23 cellular contexts compared by ENCODE assay signal in the genomic region with DNA sequence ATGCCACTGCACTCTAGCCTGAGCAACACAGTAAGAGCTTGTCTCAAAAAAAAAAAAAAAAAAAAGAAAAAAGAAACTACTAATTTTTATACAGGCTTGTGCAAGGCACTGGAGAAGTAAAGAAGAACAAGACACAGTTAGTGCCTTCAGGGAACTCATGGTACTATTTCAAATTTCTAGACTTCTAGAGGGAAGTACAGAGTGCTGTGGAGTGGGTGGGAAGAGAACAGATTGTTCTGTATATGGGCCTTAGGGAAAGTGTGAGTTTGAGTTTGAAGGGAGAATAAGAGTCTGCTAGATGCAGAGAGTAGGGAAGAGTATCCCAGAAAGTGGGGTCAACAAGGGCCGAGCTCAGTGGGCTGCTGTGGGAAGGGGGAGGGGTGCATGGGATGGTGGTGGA.
DNase-seq lines count a peak whose midpoint lies in the region; ATAC-seq and TF ChIP-seq lines count a peak whose summit lies in the region.
"Had no signal": no experiment of that assay in that cellular context is flagged by ENCODE, and none has a peak within 500 bp of the region (broad histone marks: within the 10 kb centered on the region; RNA-seq: fewer than 3 reads in every experiment).

No MANE protein-coding gene starts in this region.

- no peaks in the 10 kb centered on the region for H3K79me2 ChIP-seq in SK-N-SH (ENCODE audit: insufficient read depth)

- H3K27ac ChIP-seq in lower lobe of right lung (no peak overlapping the region), upper lobe of left lung (no peak overlapping the region), spleen (no peak overlapping the region), SK-N-SH (ENCODE audit: low read depth in 2 of 2, low read length in 1 of 2) (no peak overlapping the region)
- H3K27ac ChIP-seq: 22Rv1; A549; BLaER1 treated with 17β-estradiol and CSF1 and Interleukin-3, amounts not matched to agents 10 nM and 100 nM; C4-2B had no signal

- 87 to 89% methylated on average over 1 of the region's 1 CpG for WGBS in upper lobe of left lung, 2 donors
- 80 to 90% (median 82%) methylated on average over 1 of the region's 1 CpG for WGBS in spleen, 5 donors
- WGBS in SK-N-SH (ENCODE audit: low lambda C conversion rate) = 83% methylated on average over 1 of the region's 1 CpG

- TF ChIP-seq CTCF in lower lobe of right lung (IDR thresholded peaks at IDR 0.05) (no peak), upper lobe of left lung (IDR thresholded peaks at IDR 0.05) (no peak), spleen (IDR thresholded peaks at IDR 0.05 in 8 of 11, conservative IDR thresholded peaks at IDR 0.05 in 3 of 11) (no peak), SK-N-SH (IDR thresholded peaks at IDR 0.05) (no peak)

- no peak overlapping the region for H3K9ac ChIP-seq in SK-N-SH
- H3K9ac ChIP-seq: BLaER1 treated with 17β-estradiol and CSF1 and Interleukin-3, amounts not matched to agents 10 nM and 100 nM had no signal

- TF ChIP-seq EP300 in upper lobe of left lung (IDR thresholded peaks at IDR 0.05) = no peak
- no peak for TF ChIP-seq EP300 in SK-N-SH (IDR thresholded peaks at IDR 0.05; ENCODE audit: borderline replicate concordance in 1 of 2, low read depth in 1 of 2, low read length in 1 of 2)

- no peak overlapping the region for H2AFZ ChIP-seq in SK-N-SH (ENCODE audit: low read depth)

- H3F3A ChIP-seq in SK-N-SH (replicated peaks; ENCODE audit: insufficient read depth) = no peaks in the 10 kb centered on the region

- POLR2A ChIA-PET in SK-N-SH (lab: Yijun Ruan, JAX) = no interaction called here

- H3K4me3 ChIP-seq in lower lobe of right lung = no peak overlapping the region
- no peak overlapping the region for H3K4me3 ChIP-seq in upper lobe of left lung
- H3K4me3 ChIP-seq in spleen = no peak overlapping the region
- no peak overlapping the region for H3K4me3 ChIP-seq in SK-N-SH (ENCODE audit: low read depth in 2 of 2, low read length in 1 of 2)
- H3K4me3 ChIP-seq: A549; BLaER1 treated with 17β-estradiol and CSF1 and Interleukin-3, amounts not matched to agents 10 nM and 100 nM; GM12878 had no signal

- peak; percentile 66 to 70 for ATAC-seq in lower lobe of right lung
- ATAC-seq in upper lobe of left lung (ENCODE audit: low FRiP score in 2 of 2) = peak; percentile 26 to 31
- no peak for ATAC-seq in HG03469 (IDR thresholded peaks at IDR 0.05; ENCODE audit: unreplicated experiment)
- ATAC-seq: A549, GM12878 had no signal

- no peaks in the 10 kb centered on the region for H3K9me3 ChIP-seq in lower lobe of right lung
- H3K9me3 ChIP-seq in upper lobe of left lung = no peaks in the 10 kb centered on the region
- H3K9me3 ChIP-seq in spleen = no peaks in the 10 kb centered on the region
- no peaks in the 10 kb centered on the region for H3K9me3 ChIP-seq in SK-N-SH
- H3K9me3 ChIP-seq: A549; BLaER1 treated with 17β-estradiol and CSF1 and Interleukin-3, amounts not matched to agents 10 nM and 100 nM had no signal

- H3K36me3 ChIP-seq in lower lobe of right lung (no peaks in the 10 kb centered on the region), upper lobe of left lung (no peaks in the 10 kb centered on the region), spleen (no peaks in the 10 kb centered on the region), SK-N-SH (replicated peaks in 1 of 2; ENCODE audit: control insufficient read depth in 1 of 2, insufficient read depth in 2 of 2, low read length in 1 of 2) (no peaks in the 10 kb centered on the region)
- H3K36me3 ChIP-seq: BLaER1 treated with 17β-estradiol and CSF1 and Interleukin-3, amounts not matched to agents 10 nM and 100 nM had no signal

- H3K4me1 ChIP-seq in lower lobe of right lung (no peaks in the 10 kb centered on the region), upper lobe of left lung (no peaks in the 10 kb centered on the region), spleen (no peaks in the 10 kb centered on the region), SK-N-SH (ENCODE audit: control insufficient read depth in 1 of 2, insufficient read depth in 2 of 2, low read depth in 1 of 2, low read length in 1 of 2) (no peaks in the 10 kb centered on the region)
- H3K4me1 ChIP-seq: A549; BLaER1 treated with 17β-estradiol and CSF1 and Interleukin-3, amounts not matched to agents 10 nM and 100 nM had no signal

- peak; percentile 28 for DNase-seq in CD1c-positive myeloid dendritic cell (ENCODE audit: extremely low spot score)
- no peak for DNase-seq in lower lobe of right lung
- DNase-seq in upper lobe of left lung = no peak
- DNase-seq in spleen = no peak
- no peak for DNase-seq in SK-N-SH
- DNase-seq: AML-193; CD4-positive, alpha-beta memory T cell; CD4-positive, CD25-positive, alpha-beta regulatory T cell; CD8-positive, alpha-beta memory T cell; COR-L47; DMS 273 treated with DMSO at 0.1 percent for 48 hours; DMS153; DMS53; DMS79; DND-41; EL; GDM1 had no signal

- intact Hi-C loops in lower lobe of right lung (cut with DNase I) (no loop called here), spleen (cut with DNase I; ENCODE audit: low total_unique reads) (no loop called here)

- H3K9me2 ChIP-seq in SK-N-SH = no peaks in the 10 kb centered on the region

- no peak for TF ChIP-seq POLR2A in upper lobe of left lung (IDR thresholded peaks at IDR 0.05)
- no peak for TF ChIP-seq POLR2A in spleen (IDR thresholded peaks at IDR 0.05)

- no peak for TF ChIP-seq RAD21 in SK-N-SH (IDR thresholded peaks at IDR 0.05; ENCODE audit: low read length)

- no peaks in the 10 kb centered on the region for H3K27me3 ChIP-seq in lower lobe of right lung (ENCODE audit: low read depth)
- no peaks in the 10 kb centered on the region for H3K27me3 ChIP-seq in upper lobe of left lung
- peaks cover 0 to 4% (median 0%) of the 10 kb centered on the region in 7 donors for H3K27me3 ChIP-seq in spleen (replicated peaks in 1 of 7)
- no peaks in the 10 kb centered on the region for H3K27me3 ChIP-seq in SK-N-SH (ENCODE audit: insufficient read depth)
- H3K27me3 ChIP-seq: BLaER1 treated with 17β-estradiol and CSF1 and Interleukin-3, amounts not matched to agents 10 nM and 100 nM had no signal

- H3K4me2 ChIP-seq in SK-N-SH = no peak overlapping the region
- H3K4me2 ChIP-seq: A549; BLaER1 treated with 17β-estradiol and CSF1 and Interleukin-3, amounts not matched to agents 10 nM and 100 nM had no signal

- CTCF ChIA-PET in SK-N-SH (lab: Yijun Ruan, JAX) = interaction anchor here (0.6 to 5.5 kb wide), 4 partner anchors 11 to 334 kb away, joined by 3 to 49 read pairs (median 6); no protein-coding TSS in a partner anchor

- no peaks in the 10 kb centered on the region for H4K20me1 ChIP-seq in SK-N-SH (ENCODE audit: insufficient read depth)
- H4K20me1 ChIP-seq: BLaER1 treated with 17β-estradiol and CSF1 and Interleukin-3, amounts not matched to agents 10 nM and 100 nM had no signal

TF ChIP-seq in SK-N-SH, 30 proteins besides CTCF, POLR2A, EP300 and RAD21:
- TF ChIP-seq MEF2A (IDR thresholded peaks at IDR 0.05; ENCODE audit: borderline replicate concordance, low read depth) (no peak), FOXJ3 (CRISPR knock-in tag; IDR thresholded peaks at IDR 0.05) (no peak), RCOR1 (IDR thresholded peaks at IDR 0.05; ENCODE audit: low read length) (no peak), FOSL2 (IDR thresholded peaks at IDR 0.05; ENCODE audit: borderline replicate concordance, low read depth) (no peak), NRF1 (IDR thresholded peaks at IDR 0.05; ENCODE audit: low read depth, low read length) (no peak), YY1 (IDR thresholded peaks at IDR 0.05; ENCODE audit: low read depth) (no peak), TCF12 (IDR thresholded peaks at IDR 0.05) (no peak)
- TF ChIP-seq, protein P1, sequence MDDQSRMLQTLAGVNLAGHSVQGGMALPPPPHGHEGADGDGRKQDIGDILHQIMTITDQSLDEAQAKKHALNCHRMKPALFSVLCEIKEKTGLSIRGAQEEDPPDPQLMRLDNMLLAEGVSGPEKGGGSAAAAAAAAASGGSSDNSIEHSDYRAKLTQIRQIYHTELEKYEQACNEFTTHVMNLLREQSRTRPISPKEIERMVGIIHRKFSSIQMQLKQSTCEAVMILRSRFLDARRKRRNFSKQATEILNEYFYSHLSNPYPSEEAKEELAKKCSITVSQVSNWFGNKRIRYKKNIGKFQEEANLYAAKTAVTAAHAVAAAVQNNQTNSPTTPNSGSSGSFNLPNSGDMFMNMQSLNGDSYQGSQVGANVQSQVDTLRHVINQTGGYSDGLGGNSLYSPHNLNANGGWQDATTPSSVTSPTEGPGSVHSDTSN (IDR thresholded peaks at IDR 0.05) = no peak
- TF ChIP-seq, protein P2, sequence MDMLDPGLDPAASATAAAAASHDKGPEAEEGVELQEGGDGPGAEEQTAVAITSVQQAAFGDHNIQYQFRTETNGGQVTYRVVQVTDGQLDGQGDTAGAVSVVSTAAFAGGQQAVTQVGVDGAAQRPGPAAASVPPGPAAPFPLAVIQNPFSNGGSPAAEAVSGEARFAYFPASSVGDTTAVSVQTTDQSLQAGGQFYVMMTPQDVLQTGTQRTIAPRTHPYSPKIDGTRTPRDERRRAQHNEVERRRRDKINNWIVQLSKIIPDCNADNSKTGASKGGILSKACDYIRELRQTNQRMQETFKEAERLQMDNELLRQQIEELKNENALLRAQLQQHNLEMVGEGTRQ (IDR thresholded peaks at IDR 0.05; ENCODE audit: borderline replicate concordance, low read depth, low read length) = no peak
